ENCODE assay signal across 17 cellular contexts in genomic region chr2:51000849-51001617, GRCh38. TPM values are rescaled to one million over a fixed set of nuclear protein-coding genes. Genes with fewer than 3 reads are reported as not detected.
DNase-seq lines count a peak whose midpoint lies in the region; TF ChIP-seq lines count a peak whose summit lies in the region.
"Had no signal": no experiment of that assay in that cellular context is flagged by ENCODE, and none has a peak within 500 bp of the region (broad histone marks: within the 10 kb centered on the region; RNA-seq: fewer than 3 reads in every experiment).

No MANE protein-coding gene starts in this region.

- H3K36me3 Mint-ChIP-seq in type B pancreatic cell = no peaks in the 10 kb centered on the region
- H3K36me3 Mint-ChIP-seq: activated CD4-positive, alpha-beta memory T cell treated with anti-CD3 and anti-CD28 coated beads for 36 hours had no signal

- no peaks in the 10 kb centered on the region for H3K27me3 Mint-ChIP-seq in type B pancreatic cell
- H3K27me3 Mint-ChIP-seq: activated CD4-positive, alpha-beta memory T cell treated with anti-CD3 and anti-CD28 coated beads for 36 hours had no signal

- DNase-seq in anterior cingulate cortex (lab: John Stamatoyannopoulos, UW) = peak in 30 of 58 donors; percentile 4 to 79 (median 32)
- peak; percentile 79 for DNase-seq in putamen (ENCODE audit: low spot score)
- DNase-seq in NCI-H2196 treated with DMSO at 0.1 percent for 48 hours (lab: John Stamatoyannopoulos, UW; ENCODE audit: unreplicated experiment) = no peak
- DNase-seq in type B pancreatic cell (ENCODE audit: extremely low spot score, unreplicated experiment) = no peak
- DNase-seq in COLO668 (lab: John Stamatoyannopoulos, UW; ENCODE audit: unreplicated experiment) = no peak
- DNase-seq in effector CD8-positive, alpha-beta T cell (lab: John Stamatoyannopoulos, UW) = no peak
- DNase-seq: activated CD4-positive, alpha-beta memory T cell treated with anti-CD3 and anti-CD28 coated beads for 36 hours; activated effector memory CD4-positive, alpha-beta T cell treated with Interleukin-2 at 50 U/mL for 16 hours; colonic mucosa; EL; kidney; lower lobe of right lung; sigmoid colon had no signal

- H3K4me1 ChIP-seq in HUES48 (ENCODE audit: control insufficient read depth, insufficient read depth, low read length) (peaks cover 60% of the 10 kb centered on the region), iPS-20b (ENCODE audit: insufficient read depth, low read length) (peaks cover 46% of the 10 kb centered on the region)
- H3K4me1 ChIP-seq: colonic mucosa, lower lobe of right lung had no signal

- no peak overlapping the region for H3K4me3 Mint-ChIP-seq in type B pancreatic cell
- H3K4me3 Mint-ChIP-seq: activated CD4-positive, alpha-beta memory T cell treated with anti-CD3 and anti-CD28 coated beads for 36 hours had no signal

- H3K4me1 Mint-ChIP-seq in type B pancreatic cell (ENCODE audit: unreplicated experiment) = peaks cover 8% of the 10 kb centered on the region

- H3K27ac Mint-ChIP-seq in type B pancreatic cell = no peak overlapping the region
- H3K27ac Mint-ChIP-seq: activated CD4-positive, alpha-beta memory T cell treated with anti-CD3 and anti-CD28 coated beads for 36 hours had no signal

- peak overlapping the region; percentile 83 for H3K27ac ChIP-seq in HUES48 (ENCODE audit: low read depth, low read length)
- H3K27ac ChIP-seq in iPS-20b (ENCODE audit: low read length) = no peak overlapping the region
- H3K27ac ChIP-seq: C4-2B, colonic mucosa, lower lobe of right lung had no signal

- TF ChIP-seq CTCF in type B pancreatic cell (conservative IDR thresholded peaks at IDR 0.05) = no peak

- no peaks in the 10 kb centered on the region for H3K9me3 Mint-ChIP-seq in type B pancreatic cell

- no peak overlapping the region for H3K9ac ChIP-seq in HUES48 (ENCODE audit: low read depth, low read length)
- H3K9ac ChIP-seq in iPS-20b (ENCODE audit: low read depth, low read length) = peak overlapping the region; percentile 4; the same call in 1 of the 2 replicates

- H3K9me3 ChIP-seq in HUES48 (ENCODE audit: control insufficient read depth, insufficient read depth, low read length) (no peaks in the 10 kb centered on the region), iPS-20b (ENCODE audit: insufficient read depth, low read depth, low read length) (no peaks in the 10 kb centered on the region)
- H3K9me3 ChIP-seq: colonic mucosa, lower lobe of right lung, sigmoid colon had no signal

- H3K27me3 ChIP-seq in HUES48 (ENCODE audit: control insufficient read depth, insufficient read depth, low read length) (no peaks in the 10 kb centered on the region), iPS-20b (ENCODE audit: insufficient read depth, low read length) (no peaks in the 10 kb centered on the region)
- H3K27me3 ChIP-seq: colonic mucosa, sigmoid colon had no signal

- no peaks in the 10 kb centered on the region for H3K36me3 ChIP-seq in HUES48 (ENCODE audit: control insufficient read depth, insufficient read depth, low read length)
- no peaks in the 10 kb centered on the region for H3K36me3 ChIP-seq in iPS-20b (ENCODE audit: insufficient read depth, low read depth, low read length)
- H3K36me3 ChIP-seq: colonic mucosa, lower lobe of right lung, sigmoid colon had no signal

- H3K4me3 ChIP-seq in HUES48 (ENCODE audit: low read depth, low read length) (peak overlapping the region; percentile 31; the same call in 1 of the 2 replicates), iPS-20b (ENCODE audit: low read length) (peak overlapping the region; percentile 52; the same call in 1 of the 2 replicates)
- H3K4me3 ChIP-seq: colonic mucosa, lower lobe of right lung, sigmoid colon had no signal

RNA-seq across cellular contexts. Expression of gene NRXN1, which starts 30.9 kb away (rescaled TPM):
- 24.5 and 24.6 TPM in 2 replicates for total RNA-seq in type B pancreatic cell (ENCODE audit: low replicate concordance)
- total RNA-seq: activated CD4-positive, alpha-beta memory T cell treated with anti-CD3 and anti-CD28 coated beads for 36 hours; osteoblast had no signal

Comparison
In these comparisons a context has a peak if more than half of its experiments do, and no peak if none do; other contexts are left out.
1. DNase-seq: peak in anterior cingulate cortex (30 of 58) and putamen (single experiment); none in NCI-H2196 treated with DMSO at 0.1 percent for 48 hours (single experiment), type B pancreatic cell (single experiment), COLO668 (single experiment) and effector CD8-positive, alpha-beta T cell (single experiment).